In genomic region chr19:4910594-4911273, GRCh38 we compare ENCODE assay signal across 9 cellular contexts. TPM values are rescaled to one million over a fixed set of nuclear protein-coding genes. Genes with fewer than 3 reads are reported as not detected.
A peak's percentile ranks its signal among the peaks of the same experiment; 100 is the strongest.
DNase-seq lines count a peak whose midpoint lies in the region; ATAC-seq and TF ChIP-seq lines count a peak whose summit lies in the region.
"Had no signal": no experiment of that assay in that cellular context is flagged by ENCODE, and none has a peak within 500 bp of the region (broad histone marks: within the 10 kb centered on the region; RNA-seq: fewer than 3 reads in every experiment).

No MANE protein-coding gene starts in this region.

- TF ChIP-seq POLR2A in sigmoid colon (IDR thresholded peaks at IDR 0.05): no peak

- POLR2A ChIA-PET in activated CD8-positive, alpha-beta T cell treated with anti-CD3 and anti-CD28 coated beads, Interleukin-2, amount 10 ng/mL, durations not matched to agents 7 days and 5 days (lab: Charles Lee): interaction anchor here (1.2 to 1.7 kb wide), 2 partner anchors 37 to 120 kb away, joined by 3 to 9 read pairs; no protein-coding TSS in a partner anchor

- no peak for TF ChIP-seq CTCF in sigmoid colon (IDR thresholded peaks at IDR 0.05)

- peak overlapping the region; percentile 79 for H3K4me3 Mint-ChIP-seq in activated CD8-positive, alpha-beta T cell treated with anti-CD3 and anti-CD28 coated beads, Interleukin-2, amount 10 ng/mL, durations not matched to agents 7 days and 5 days

- peak overlapping the region; percentile 84 for H3K27ac Mint-ChIP-seq in activated CD8-positive, alpha-beta T cell treated with anti-CD3 and anti-CD28 coated beads, Interleukin-2, amount 10 ng/mL, durations not matched to agents 7 days and 5 days

- intact Hi-C loops in head of caudate nucleus (cut with DNase I): loop anchor here (5.0 kb wide), 2 partner anchors 33 to 93 kb away; no protein-coding TSS in a partner anchor
- intact Hi-C loops in sigmoid colon (cut with DNase I): loop anchor here (1.0 kb wide), 1 partner anchor 101 kb away; no protein-coding TSS in a partner anchor

- no peak for ATAC-seq in activated CD8-positive, alpha-beta T cell treated with anti-CD3 and anti-CD28 coated beads, Interleukin-2, amount 10 ng/mL, durations not matched to agents 7 days and 5 days

- no peak for TF ChIP-seq EP300 in sigmoid colon (IDR thresholded peaks at IDR 0.05)

- peaks cover 0 to 36% (median 29%) of the 10 kb centered on the region in 4 donors for H3K4me1 ChIP-seq in sigmoid colon

- no peaks in the 10 kb centered on the region for H3K27me3 Mint-ChIP-seq in activated CD8-positive, alpha-beta T cell treated with anti-CD3 and anti-CD28 coated beads, Interleukin-2, amount 10 ng/mL, durations not matched to agents 7 days and 5 days (ENCODE audit: low read depth)

- CTCF ChIA-PET in activated CD8-positive, alpha-beta T cell treated with anti-CD3 and anti-CD28 coated beads, Interleukin-2, amount 10 ng/mL, durations not matched to agents 7 days and 5 days (lab: Charles Lee): interaction anchor here (1.0 to 8.1 kb wide), 14 partner anchors 16 to 186 kb away, joined by 3 to 165 read pairs (median 8); partner anchors contain the start of genes FEM1A, KDM4B and PLIN3

- no peaks in the 10 kb centered on the region for H3K36me3 ChIP-seq in sigmoid colon

- peaks cover 53% of the 10 kb centered on the region for H3K4me1 Mint-ChIP-seq in activated CD8-positive, alpha-beta T cell treated with anti-CD3 and anti-CD28 coated beads, Interleukin-2, amount 10 ng/mL, durations not matched to agents 7 days and 5 days (ENCODE audit: low read depth)

- no peak overlapping the region for H3K27ac ChIP-seq in sigmoid colon

- H3K27me3 ChIP-seq in sigmoid colon: peaks cover 6 to 21% (median 12%) of the 10 kb centered on the region in 3 donors

- H3K4me3 ChIP-seq in sigmoid colon: peak overlapping the region; percentile 49 to 72 (median 66)

- 29 to 66% methylated on average over 23 of the region's 23 CpGs for WGBS in sigmoid colon, 2 donors

- no peaks in the 10 kb centered on the region for H3K9me3 ChIP-seq in sigmoid colon

- no peaks in the 10 kb centered on the region for H3K9me3 Mint-ChIP-seq in activated CD8-positive, alpha-beta T cell treated with anti-CD3 and anti-CD28 coated beads, Interleukin-2, amount 10 ng/mL, durations not matched to agents 7 days and 5 days (ENCODE audit: insufficient read depth)

- DNase-seq in NCI-H2029 (lab: John Stamatoyannopoulos, UW) (peak; percentile 23), NCI-H2029 treated with DMSO at 0.1 percent for 48 hours (lab: John Stamatoyannopoulos, UW) (no peak), KG1 (lab: John Stamatoyannopoulos, UW) (peak; percentile 50), head of caudate nucleus (peak in 27 of 42 donors; percentile 7 to 71 (median 32)), sigmoid colon (no peak), NCI-H226 (no peak), NCI-H446 treated with DMSO at 0.1 percent for 48 hours (lab: John Stamatoyannopoulos, UW) (no peak)
- DNase-seq in activated CD8-positive, alpha-beta T cell treated with anti-CD3 and anti-CD28 coated beads, Interleukin-2, amount 10 ng/mL, durations not matched to agents 7 days and 5 days: peak; percentile 53

- peaks cover 54% of the 10 kb centered on the region for H3K36me3 Mint-ChIP-seq in activated CD8-positive, alpha-beta T cell treated with anti-CD3 and anti-CD28 coated beads, Interleukin-2, amount 10 ng/mL, durations not matched to agents 7 days and 5 days (ENCODE audit: low read depth)

RNA-seq across cellular contexts. Expression of gene UHRF1, which starts 1.4 kb away (rescaled TPM):
- 100 to 1,000 TPM; 173 to 180 TPM for total RNA-seq in activated CD8-positive, alpha-beta T cell treated with anti-CD3 and anti-CD28 coated beads, Interleukin-2, amount 10 ng/mL, durations not matched to agents 7 days and 5 days
- 1 to 10 TPM in 3 of 4 donors, under 1 TPM in 1; 0.36 to 1.7 (median 1.4) TPM for total RNA-seq in sigmoid colon
- 10 to 100 TPM in 1 of 3 donors, 1 to 10 TPM in 2; 1.2 to 10.5 (median 2.1) TPM for polyA plus RNA-seq in sigmoid colon

RNA-seq across cellular contexts. Expression of gene ARRDC5, which starts 8.0 kb away (rescaled TPM):
- total RNA-seq in activated CD8-positive, alpha-beta T cell treated with anti-CD3 and anti-CD28 coated beads, Interleukin-2, amount 10 ng/mL, durations not matched to agents 7 days and 5 days: under 1 TPM; 0.55 to 0.81 TPM
- total RNA-seq in sigmoid colon: 1 to 10 TPM in 1 of 4 donors, under 1 TPM in 1, not detected in 2; 0.27 to 1.1 TPM
- polyA plus RNA-seq in sigmoid colon: 1 to 10 TPM in 1 of 3 donors, under 1 TPM in 1, not detected in 1; 0.60 to 1.1 TPM
- polyA plus RNA-seq: aorta had no signal

RNA-seq across cellular contexts. Expression of gene PLIN3, which starts 43.3 kb away (rescaled TPM):
- total RNA-seq in activated CD8-positive, alpha-beta T cell treated with anti-CD3 and anti-CD28 coated beads, Interleukin-2, amount 10 ng/mL, durations not matched to agents 7 days and 5 days: 10 to 100 TPM; 27.5 to 32.8 TPM
- 10 to 100 TPM; 20.3 to 34.2 (median 26.7) TPM for total RNA-seq in sigmoid colon
- polyA plus RNA-seq in sigmoid colon: 100 to 1,000 TPM; 111 to 191 (median 112) TPM

RNA-seq across cellular contexts. Expression of gene KDM4B, which starts 58.2 kb away (rescaled TPM):
- total RNA-seq in activated CD8-positive, alpha-beta T cell treated with anti-CD3 and anti-CD28 coated beads, Interleukin-2, amount 10 ng/mL, durations not matched to agents 7 days and 5 days: 10 to 100 TPM; 44.9 to 47.0 TPM
- 10 to 100 TPM; 20.7 to 46.5 (median 28.8) TPM for total RNA-seq in sigmoid colon
- polyA plus RNA-seq in sigmoid colon: 10 to 100 TPM in 2 of 3 donors, 1 to 10 TPM in 1; 7.2 to 24.0 (median 11.3) TPM

Comparison
In these comparisons a context has a peak if more than half of its experiments do, and no peak if none do; other contexts are left out.
1. DNase-seq: peak in NCI-H2029 (single experiment), KG1 (single experiment), activated CD8-positive, alpha-beta T cell treated with anti-CD3 and anti-CD28 coated beads, Interleukin-2, amount 10 ng/mL, durations not matched to agents 7 days and 5 days (single experiment) and head of caudate nucleus (27 of 42); none in NCI-H2029 treated with DMSO at 0.1 percent for 48 hours (single experiment), sigmoid colon (single experiment), NCI-H226 (single experiment) and NCI-H446 treated with DMSO at 0.1 percent for 48 hours (single experiment).
2. RNA of gene UHRF1, which starts 1.4 kb away (total RNA-seq): 173 to 180 TPM in activated CD8-positive, alpha-beta T cell treated with anti-CD3 and anti-CD28 coated beads, Interleukin-2, amount 10 ng/mL, durations not matched to agents 7 days and 5 days; 0.36 to 1.7 TPM in sigmoid colon; every median in the first group is over 10 times any median in the second.